1 cellular context compared by ENCODE assay signal in the genomic region with DNA sequence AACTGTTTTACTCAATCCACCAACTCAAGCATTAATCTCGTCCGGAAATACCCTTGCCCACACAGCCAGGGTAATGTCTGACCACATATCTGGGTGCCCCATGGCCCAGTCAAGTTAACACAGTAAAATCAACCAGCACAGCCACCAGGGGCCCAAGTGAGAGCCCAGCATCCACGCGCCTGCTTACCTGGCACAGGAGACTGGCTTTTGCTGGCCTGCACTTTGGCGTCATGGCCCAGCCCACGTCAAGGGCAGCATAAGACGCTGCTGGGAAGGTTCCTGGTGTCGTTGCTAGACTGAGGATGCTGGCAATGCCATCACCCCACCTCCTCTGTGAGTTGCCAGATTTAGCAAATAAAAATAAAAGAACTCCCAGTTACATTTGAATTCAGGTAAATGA.
TF ChIP-seq lines count a peak whose summit lies in the region.

No MANE protein-coding gene starts in this region.

TF ChIP-seq in HepG2, 621 proteins besides CTCF, POLR2A, EP300 and RAD21 (continued from another document):
- TF ChIP-seq, protein P1, sequence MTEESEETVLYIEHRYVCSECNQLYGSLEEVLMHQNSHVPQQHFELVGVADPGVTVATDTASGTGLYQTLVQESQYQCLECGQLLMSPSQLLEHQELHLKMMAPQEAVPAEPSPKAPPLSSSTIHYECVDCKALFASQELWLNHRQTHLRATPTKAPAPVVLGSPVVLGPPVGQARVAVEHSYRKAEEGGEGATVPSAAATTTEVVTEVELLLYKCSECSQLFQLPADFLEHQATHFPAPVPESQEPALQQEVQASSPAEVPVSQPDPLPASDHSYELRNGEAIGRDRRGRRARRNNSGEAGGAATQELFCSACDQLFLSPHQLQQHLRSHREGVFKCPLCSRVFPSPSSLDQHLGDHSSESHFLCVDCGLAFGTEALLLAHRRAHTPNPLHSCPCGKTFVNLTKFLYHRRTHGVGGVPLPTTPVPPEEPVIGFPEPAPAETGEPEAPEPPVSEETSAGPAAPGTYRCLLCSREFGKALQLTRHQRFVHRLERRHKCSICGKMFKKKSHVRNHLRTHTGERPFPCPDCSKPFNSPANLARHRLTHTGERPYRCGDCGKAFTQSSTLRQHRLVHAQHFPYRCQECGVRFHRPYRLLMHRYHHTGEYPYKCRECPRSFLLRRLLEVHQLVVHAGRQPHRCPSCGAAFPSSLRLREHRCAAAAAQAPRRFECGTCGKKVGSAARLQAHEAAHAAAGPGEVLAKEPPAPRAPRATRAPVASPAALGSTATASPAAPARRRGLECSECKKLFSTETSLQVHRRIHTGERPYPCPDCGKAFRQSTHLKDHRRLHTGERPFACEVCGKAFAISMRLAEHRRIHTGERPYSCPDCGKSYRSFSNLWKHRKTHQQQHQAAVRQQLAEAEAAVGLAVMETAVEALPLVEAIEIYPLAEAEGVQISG (CRISPR knock-in tag; IDR thresholded peaks at IDR 0.05), result no peak
- TF ChIP-seq HOXD1 (CRISPR knock-in tag; IDR thresholded peaks at IDR 0.05) (no peak), PLRG1 (conservative IDR thresholded peaks at IDR 0.05) (no peak), PAXIP1 (CRISPR knock-in tag; conservative IDR thresholded peaks at IDR 0.05) (no peak), CCDC6 (CRISPR knock-in tag; IDR thresholded peaks at IDR 0.05) (no peak), DDIT3 (CRISPR knock-in tag; IDR thresholded peaks at IDR 0.05) (no peak)
- TF ChIP-seq, protein P2, sequence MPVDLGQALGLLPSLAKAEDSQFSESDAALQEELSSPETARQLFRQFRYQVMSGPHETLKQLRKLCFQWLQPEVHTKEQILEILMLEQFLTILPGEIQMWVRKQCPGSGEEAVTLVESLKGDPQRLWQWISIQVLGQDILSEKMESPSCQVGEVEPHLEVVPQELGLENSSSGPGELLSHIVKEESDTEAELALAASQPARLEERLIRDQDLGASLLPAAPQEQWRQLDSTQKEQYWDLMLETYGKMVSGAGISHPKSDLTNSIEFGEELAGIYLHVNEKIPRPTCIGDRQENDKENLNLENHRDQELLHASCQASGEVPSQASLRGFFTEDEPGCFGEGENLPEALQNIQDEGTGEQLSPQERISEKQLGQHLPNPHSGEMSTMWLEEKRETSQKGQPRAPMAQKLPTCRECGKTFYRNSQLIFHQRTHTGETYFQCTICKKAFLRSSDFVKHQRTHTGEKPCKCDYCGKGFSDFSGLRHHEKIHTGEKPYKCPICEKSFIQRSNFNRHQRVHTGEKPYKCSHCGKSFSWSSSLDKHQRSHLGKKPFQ (CRISPR knock-in tag; IDR thresholded peaks at IDR 0.05; ENCODE audit: insufficient replicate concordance), result no peak
